In the genomic region with DNA sequence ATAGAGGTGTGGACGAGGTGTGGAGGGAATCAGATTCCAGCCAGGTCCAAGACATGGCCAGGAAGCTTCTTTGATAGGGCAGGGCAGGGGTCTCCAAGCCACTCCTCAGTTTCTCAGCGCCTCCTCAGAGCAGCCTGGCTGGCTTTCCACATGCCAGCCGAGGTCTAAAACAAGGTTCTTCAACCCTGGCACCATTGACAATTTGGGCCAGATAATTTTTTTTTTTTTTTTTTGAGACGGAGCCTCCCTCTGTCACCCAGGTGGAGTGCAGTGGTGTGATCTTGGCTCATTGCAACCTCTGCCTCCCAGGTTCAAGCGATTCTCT, we compare ENCODE assay signal across 2 cellular contexts.
A peak's percentile ranks its signal among the peaks of the same experiment; 100 is the strongest.
TF ChIP-seq lines count a peak whose summit lies in the region.

No MANE protein-coding gene starts in this region.

TF ChIP-seq in HEK293, 187 proteins besides CTCF, POLR2A, EP300 and RAD21 (continued from another document and continues in another):
- TF ChIP-seq AEBP2 (tag by site-specific recombination; IDR thresholded peaks at IDR 0.05; ENCODE audit: borderline replicate concordance), result no peak
- TF ChIP-seq YY1 (tag by site-specific recombination; IDR thresholded peaks at IDR 0.05), result no peak
- no peak for TF ChIP-seq IKZF3 (tag by site-specific recombination; IDR thresholded peaks at IDR 0.05)
- TF ChIP-seq SP7 (tag by site-specific recombination; IDR thresholded peaks at IDR 0.05), result 0 out of 2 replicates have a peak, but pooled peaks have one; percentile 2
- TF ChIP-seq ZNF362 (tag by site-specific recombination; IDR thresholded peaks at IDR 0.05), result 0 out of 2 replicates have a peak, but pooled peaks have one; percentile 35
- TF ChIP-seq ZBTB11 (tag by site-specific recombination; conservative IDR thresholded peaks at IDR 0.05; ENCODE audit: low read depth), result no peak
- no peak for TF ChIP-seq TSHZ1 (tag by site-specific recombination; IDR thresholded peaks at IDR 0.05; ENCODE audit: borderline replicate concordance)
- TF ChIP-seq ZNF433 (tag by site-specific recombination; IDR thresholded peaks at IDR 0.05; ENCODE audit: low read depth), result no peak

TF ChIP-seq in SK-N-SH treated with all-trans-retinoic acid at 6 μM for 48 hours, 23 proteins besides CTCF, POLR2A, EP300 and RAD21 (continued from another document):
- TF ChIP-seq, protein P1, sequence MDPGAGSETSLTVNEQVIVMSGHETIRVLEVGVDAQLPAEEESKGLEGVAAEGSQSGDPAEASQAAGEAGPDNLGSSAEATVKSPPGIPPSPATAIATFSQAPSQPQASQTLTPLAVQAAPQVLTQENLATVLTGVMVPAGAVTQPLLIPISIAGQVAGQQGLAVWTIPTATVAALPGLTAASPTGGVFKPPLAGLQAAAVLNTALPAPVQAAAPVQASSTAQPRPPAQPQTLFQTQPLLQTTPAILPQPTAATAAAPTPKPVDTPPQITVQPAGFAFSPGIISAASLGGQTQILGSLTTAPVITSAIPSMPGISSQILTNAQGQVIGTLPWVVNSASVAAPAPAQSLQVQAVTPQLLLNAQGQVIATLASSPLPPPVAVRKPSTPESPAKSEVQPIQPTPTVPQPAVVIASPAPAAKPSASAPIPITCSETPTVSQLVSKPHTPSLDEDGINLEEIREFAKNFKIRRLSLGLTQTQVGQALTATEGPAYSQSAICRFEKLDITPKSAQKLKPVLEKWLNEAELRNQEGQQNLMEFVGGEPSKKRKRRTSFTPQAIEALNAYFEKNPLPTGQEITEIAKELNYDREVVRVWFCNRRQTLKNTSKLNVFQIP (CRISPR knock-in tag; IDR thresholded peaks at IDR 0.05; ENCODE audit: borderline replicate concordance, low read depth), result no peak
- TF ChIP-seq ARNTL (CRISPR knock-in tag; IDR thresholded peaks at IDR 0.05; ENCODE audit: borderline replicate concordance, low read depth), result no peak
- TF ChIP-seq CSDC2 (CRISPR knock-in tag; IDR thresholded peaks at IDR 0.05), result no peak
- no peak for TF ChIP-seq TOX (CRISPR knock-in tag; IDR thresholded peaks at IDR 0.05; ENCODE audit: borderline replicate concordance)
TF ChIP-seq in SK-N-SH treated with all-trans-retinoic acid at 6 μM for 48 hours: peak in this region for 0.
